7 cellular contexts compared by ENCODE assay signal in the genomic region with DNA sequence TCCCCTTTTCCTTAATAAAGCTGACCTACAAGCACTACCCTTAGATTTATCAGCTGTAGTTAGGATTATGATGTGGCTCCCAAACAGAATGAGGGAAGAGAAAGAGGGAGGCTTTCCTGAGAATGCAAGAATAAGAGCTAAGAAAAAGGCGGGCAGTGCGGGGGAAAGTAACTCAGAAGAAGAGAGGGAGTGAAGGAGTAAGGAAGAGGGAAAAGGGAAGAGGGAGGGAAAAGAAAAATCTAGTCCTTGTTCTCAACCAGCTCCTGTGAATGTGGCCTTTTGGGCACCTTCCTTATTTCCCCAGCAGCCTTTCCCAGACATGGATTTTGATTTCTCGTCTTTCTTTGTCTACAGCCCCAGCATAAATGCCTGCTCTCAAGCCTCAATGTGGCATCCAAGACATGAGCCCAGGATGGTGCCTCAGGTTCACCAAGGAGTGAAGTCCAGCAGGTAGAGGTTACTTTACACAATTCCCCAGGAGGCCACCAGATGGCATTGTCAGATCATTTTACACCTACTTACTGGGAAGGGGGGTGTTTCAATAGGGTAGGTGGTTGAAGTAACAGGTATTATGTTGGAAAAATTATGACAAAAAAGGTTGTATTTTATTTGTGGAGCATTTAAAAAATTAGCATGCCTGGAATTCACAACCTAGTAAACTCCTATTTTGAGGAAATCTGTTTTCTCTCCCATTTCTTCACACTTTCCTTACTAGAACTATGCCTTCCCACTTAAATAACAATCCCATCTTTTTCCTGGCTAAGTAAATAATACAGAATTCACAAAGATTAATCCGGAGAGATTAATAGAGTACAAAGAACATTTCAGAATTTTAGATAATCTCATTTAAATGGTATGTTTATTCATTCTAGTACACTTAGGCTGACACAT.
DNase-seq lines count a peak whose midpoint lies in the region; ATAC-seq and TF ChIP-seq lines count a peak whose summit lies in the region.

No MANE protein-coding gene starts in this region.

- no peaks in the 10 kb centered on the region for H3K4me1 Mint-ChIP-seq in activated CD8-positive, alpha-beta T cell treated with anti-CD3 and anti-CD28 coated beads, Interleukin-2, amount 10 ng/mL, durations not matched to agents 7 days and 5 days (ENCODE audit: low read depth)

- H3K9me3 Mint-ChIP-seq in activated CD8-positive, alpha-beta T cell treated with anti-CD3 and anti-CD28 coated beads, Interleukin-2, amount 10 ng/mL, durations not matched to agents 7 days and 5 days (ENCODE audit: insufficient read depth): no peaks in the 10 kb centered on the region

- H3K4me2 ChIP-seq in MM.1S (ENCODE audit: low read depth, low read length) (no peak overlapping the region), parathyroid adenoma (ENCODE audit: low read length) (no peak overlapping the region)

- H3K27ac ChIP-seq in MM.1S (ENCODE audit: low read length): no peak overlapping the region
- no peak overlapping the region for H3K27ac ChIP-seq in parathyroid adenoma

- H3K9me3 ChIP-seq in MM.1S (replicated peaks; ENCODE audit: insufficient read depth, low read length) (no peaks in the 10 kb centered on the region), parathyroid adenoma (ENCODE audit: control insufficient read depth, low read length) (no peaks in the 10 kb centered on the region)

- no peak overlapping the region for H3K9ac ChIP-seq in MM.1S (ENCODE audit: low read length)
- no peak overlapping the region for H3K9ac ChIP-seq in parathyroid adenoma

- TF ChIP-seq CTCF in MM.1S (IDR thresholded peaks at IDR 0.05; ENCODE audit: low read length) (peak; percentile 88), parathyroid adenoma (IDR thresholded peaks at IDR 0.05) (peak; percentile 84)

- H3K27me3 ChIP-seq in MM.1S (replicated peaks; ENCODE audit: insufficient read depth, low read length) (no peaks in the 10 kb centered on the region), parathyroid adenoma (ENCODE audit: control insufficient read depth, insufficient read depth, low read length) (no peaks in the 10 kb centered on the region)

- CTCF ChIA-PET in activated CD8-positive, alpha-beta T cell treated with anti-CD3 and anti-CD28 coated beads, Interleukin-2, amount 10 ng/mL, durations not matched to agents 7 days and 5 days (lab: Charles Lee): interaction anchor here (0.8 to 2.1 kb wide), 6 partner anchors 11 to 121 kb away, joined by 3 to 11 read pairs (median 6); a partner anchor contains a TSS

- no peaks in the 10 kb centered on the region for H3K9me2 ChIP-seq in MM.1S (replicated peaks; ENCODE audit: insufficient read depth, low read length)

- no peaks in the 10 kb centered on the region for H3F3A ChIP-seq in MM.1S (ENCODE audit: insufficient read depth, low read length)

- no peak overlapping the region for H3K27ac Mint-ChIP-seq in activated CD8-positive, alpha-beta T cell treated with anti-CD3 and anti-CD28 coated beads, Interleukin-2, amount 10 ng/mL, durations not matched to agents 7 days and 5 days

- H3K4me1 ChIP-seq in MM.1S (ENCODE audit: low read length): 0 out of 2 replicates have a peak, but pooled peaks cover 5% of the 10 kb centered on the region
- no peaks in the 10 kb centered on the region for H3K4me1 ChIP-seq in parathyroid adenoma

- H2AFZ ChIP-seq in MM.1S (ENCODE audit: low read length) (no peak overlapping the region), parathyroid adenoma (no peak overlapping the region)

- H3K36me3 Mint-ChIP-seq in activated CD8-positive, alpha-beta T cell treated with anti-CD3 and anti-CD28 coated beads, Interleukin-2, amount 10 ng/mL, durations not matched to agents 7 days and 5 days (ENCODE audit: low read depth): no peaks in the 10 kb centered on the region

- no peaks in the 10 kb centered on the region for H4K20me1 ChIP-seq in MM.1S (ENCODE audit: insufficient read depth, low read length)

- H3K36me3 ChIP-seq in MM.1S (replicated peaks; ENCODE audit: insufficient read depth, low read length) (no peaks in the 10 kb centered on the region), parathyroid adenoma (ENCODE audit: control insufficient read depth, insufficient read depth, low read length) (no peaks in the 10 kb centered on the region)

- no peak overlapping the region for H3K4me3 Mint-ChIP-seq in activated CD8-positive, alpha-beta T cell treated with anti-CD3 and anti-CD28 coated beads, Interleukin-2, amount 10 ng/mL, durations not matched to agents 7 days and 5 days

- DNase-seq in ELR (ENCODE audit: low read depth) (peak; percentile 61), MM.1S (peak; percentile 60), fibroblast of peridontal ligament (ENCODE audit: extremely low read depth) (peak; percentile 55), COR-L47 (lab: John Stamatoyannopoulos, UW) (no peak)
- DNase-seq in activated CD8-positive, alpha-beta T cell treated with anti-CD3 and anti-CD28 coated beads, Interleukin-2, amount 10 ng/mL, durations not matched to agents 7 days and 5 days: peak; percentile 50

- POLR2A ChIA-PET in activated CD8-positive, alpha-beta T cell treated with anti-CD3 and anti-CD28 coated beads, Interleukin-2, amount 10 ng/mL, durations not matched to agents 7 days and 5 days (lab: Charles Lee): no interaction called here

- ATAC-seq in GM21576 (IDR thresholded peaks at IDR 0.05; ENCODE audit: unreplicated experiment): peak; percentile 68
- no peak for ATAC-seq in activated CD8-positive, alpha-beta T cell treated with anti-CD3 and anti-CD28 coated beads, Interleukin-2, amount 10 ng/mL, durations not matched to agents 7 days and 5 days

- no peaks in the 10 kb centered on the region for H3K79me2 ChIP-seq in MM.1S (ENCODE audit: low read length)
- peaks cover 15% of the 10 kb centered on the region for H3K79me2 ChIP-seq in parathyroid adenoma

- peaks cover 20% of the 10 kb centered on the region for H3K27me3 Mint-ChIP-seq in activated CD8-positive, alpha-beta T cell treated with anti-CD3 and anti-CD28 coated beads, Interleukin-2, amount 10 ng/mL, durations not matched to agents 7 days and 5 days (ENCODE audit: low read depth)

- H3K4me3 ChIP-seq in MM.1S (ENCODE audit: low read length): no peak overlapping the region
- no peak overlapping the region for H3K4me3 ChIP-seq in parathyroid adenoma (ENCODE audit: low read depth, low read length)
